8 cellular contexts compared by ENCODE assay signal in the genomic region with DNA sequence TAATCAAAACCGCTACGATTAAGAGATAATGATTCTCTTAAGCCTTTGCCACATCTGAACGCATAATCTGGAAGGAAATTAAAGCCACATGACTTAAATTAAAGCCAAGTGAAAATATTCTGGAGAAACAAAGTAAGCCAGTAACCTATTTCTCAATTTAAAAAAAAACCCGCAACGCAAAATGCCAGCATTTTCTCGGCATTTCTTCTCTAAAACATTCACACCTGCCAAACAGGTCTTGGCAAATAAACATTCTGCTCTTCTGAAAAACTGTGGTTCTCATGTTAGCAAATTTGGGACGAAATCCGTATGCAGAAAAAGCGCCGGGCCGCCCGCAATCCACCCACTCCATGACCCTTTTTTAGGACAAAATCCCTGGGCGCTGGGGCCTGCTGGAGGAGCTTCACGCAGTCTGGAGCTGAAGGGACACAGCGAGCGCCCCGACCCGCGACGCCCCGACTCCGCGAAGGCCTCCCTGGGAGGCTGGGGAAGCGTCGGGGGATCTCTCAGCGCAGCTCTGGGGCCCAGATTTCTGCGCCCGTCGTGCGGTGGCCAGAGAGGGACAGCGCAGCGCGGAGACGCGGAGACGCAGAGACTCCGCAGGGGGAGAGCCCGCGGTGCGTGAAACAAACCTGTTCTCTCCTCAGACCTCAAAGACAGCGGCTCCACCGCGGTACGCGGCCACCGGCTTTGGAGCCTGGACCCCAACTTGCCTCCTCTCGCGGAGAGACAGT. TPM values are rescaled to one million over a fixed set of nuclear protein-coding genes. Genes with fewer than 3 reads are reported as not detected.
A peak's percentile ranks its signal among the peaks of the same experiment; 100 is the strongest.
DNase-seq lines count a peak whose midpoint lies in the region; ATAC-seq, FAIRE-seq and TF ChIP-seq lines count a peak whose summit lies in the region.

No MANE protein-coding gene starts in this region.

- H3K23ac ChIP-seq in mesendoderm (ENCODE audit: low read length) = no peak overlapping the region

- H3K36me3 ChIP-seq in mesendoderm (ENCODE audit: control insufficient read depth, insufficient read depth, low read length) (peaks cover 6% of the 10 kb centered on the region), upper lobe of right lung (peaks cover 34% of the 10 kb centered on the region)

- H2BK15ac ChIP-seq in mesendoderm (replicated peaks; ENCODE audit: low read depth) = no peak overlapping the region

- H3K27me3 ChIP-seq in mesendoderm (ENCODE audit: insufficient read depth, low read length, poor library complexity) (no peaks in the 10 kb centered on the region), upper lobe of right lung (no peaks in the 10 kb centered on the region)

- H3K4ac ChIP-seq in mesendoderm (ENCODE audit: low read depth, low read length) = no peak overlapping the region

- H4K8ac ChIP-seq in mesendoderm (ENCODE audit: low read depth, low read length) = no peak overlapping the region

- H3K4me1 ChIP-seq in mesendoderm (ENCODE audit: control insufficient read depth, low read depth, low read length) (peaks cover 2% of the 10 kb centered on the region), upper lobe of right lung (peaks cover 31% of the 10 kb centered on the region)

- intact Hi-C loops in upper lobe of right lung (cut with DNase I) = no loop called here

- H3K27ac Mint-ChIP-seq in IgD-negative memory B cell (peak overlapping the region; percentile 99), chondrocyte (ENCODE audit: unreplicated experiment) (peak overlapping the region; percentile 80)

- H3K4me3 ChIP-seq in GM12864 (ENCODE audit: low read depth, low read length) = peak overlapping the region; percentile 62
- peak overlapping the region; percentile 80 for H3K4me3 ChIP-seq in mesendoderm (ENCODE audit: low read length)
- peak overlapping the region; percentile 94 for H3K4me3 ChIP-seq in upper lobe of right lung

- peak overlapping the region; percentile 99 for H3K4me3 Mint-ChIP-seq in IgD-negative memory B cell
- peak overlapping the region; percentile 99 for H3K4me3 Mint-ChIP-seq in chondrocyte (ENCODE audit: unreplicated experiment)

- H3K36me3 Mint-ChIP-seq in IgD-negative memory B cell (peaks cover 4% of the 10 kb centered on the region), chondrocyte (ENCODE audit: low read depth) (peaks cover 26% of the 10 kb centered on the region)

- H2BK5ac ChIP-seq in mesendoderm (ENCODE audit: low read length) = no peak overlapping the region

- H3K27ac ChIP-seq in mesendoderm (ENCODE audit: low read depth, low read length) (peak overlapping the region; percentile 14), upper lobe of right lung (peak overlapping the region; percentile 93)

- no peak overlapping the region for H2AK5ac ChIP-seq in mesendoderm (ENCODE audit: low read length)

- ATAC-seq in GM21717 (IDR thresholded peaks at IDR 0.05; ENCODE audit: unreplicated experiment) = peak; percentile 41
- peak; percentile 66 for ATAC-seq in upper lobe of right lung

- FAIRE-seq in H54 (lab: Jason Lieb, UNC) = no peak

- peak overlapping the region; percentile 94 for H3K56ac ChIP-seq in mesendoderm (ENCODE audit: low read length)

- H3K4me1 Mint-ChIP-seq in IgD-negative memory B cell (peaks cover 25 to 51% (median 42%) of the 10 kb centered on the region in 3 donors), chondrocyte (ENCODE audit: low read depth) (peaks cover 56% of the 10 kb centered on the region)

- H3K27me3 Mint-ChIP-seq in IgD-negative memory B cell (peaks cover 2% of the 10 kb centered on the region), chondrocyte (ENCODE audit: low read depth) (no peaks in the 10 kb centered on the region)

- no peak for TF ChIP-seq POLR2A in H54 (IDR thresholded peaks at IDR 0.05; ENCODE audit: low read depth, low read length)

- peak overlapping the region; percentile 70 for H3K4me2 ChIP-seq in mesendoderm (ENCODE audit: low read length)

- no peak for DNase-seq in GM12864 (ENCODE audit: low read depth)
- no peak for DNase-seq in chondrocyte (ENCODE audit: low spot score)
- DNase-seq in mesendoderm = no peak
- DNase-seq in upper lobe of right lung = no peak
- DNase-seq in H54 (ENCODE audit: insufficient read length, low spot score) = no peak
- DNase-seq in stimulated activated CD4-positive, alpha-beta T cell treated with anti-CD3 and anti-CD28 coated beads, Interleukin-1b, Interleukin-23, amount 100 ng/mL, for 48 hours = no peak

- H3K18ac ChIP-seq in mesendoderm (ENCODE audit: low read length) = peak overlapping the region; percentile 45

- H3K9me3 Mint-ChIP-seq in IgD-negative memory B cell = no peaks in the 10 kb centered on the region
- H3K9me3 Mint-ChIP-seq in chondrocyte (ENCODE audit: low read depth) = no peaks in the 10 kb centered on the region

- H3K79me1 ChIP-seq in mesendoderm (ENCODE audit: low read length) = peaks cover 6% of the 10 kb centered on the region

- no peaks in the 10 kb centered on the region for H3K9me3 ChIP-seq in upper lobe of right lung

- no peak overlapping the region for H2BK120ac ChIP-seq in mesendoderm (ENCODE audit: low read depth, low read length)

- H3K9ac ChIP-seq in mesendoderm (ENCODE audit: low read length) = peak overlapping the region; percentile 91

- H4K5ac ChIP-seq in mesendoderm (ENCODE audit: low read length) = no peak overlapping the region

- WGBS in mesendoderm (ENCODE audit: extremely low coverage, insufficient coverage, low lambda C conversion rate) = no CpG with 5 or more reads among the region's 48 CpGs

- TF ChIP-seq CTCF in GM12864 (IDR thresholded peaks at IDR 0.05; ENCODE audit: low read depth, low read length, missing control alignments) (no peak), chondrocyte (IDR thresholded peaks at IDR 0.05) (no peak), upper lobe of right lung (IDR thresholded peaks at IDR 0.05) (no peak)

- H3K79me2 ChIP-seq in mesendoderm (ENCODE audit: control insufficient read depth, insufficient read depth, low read length) = peaks cover 28% of the 10 kb centered on the region

RNA-seq across cellular contexts. Expression of gene NKIRAS1, which starts 0.5 kb away (rescaled TPM):
- polyA plus RNA-seq in IgD-negative memory B cell = 2.8 TPM
- 13.2 to 15.5 TPM (median 13.6 TPM) in 3 replicates for total RNA-seq in chondrocyte
- 3.7 TPM for polyA plus RNA-seq in mesendoderm (2013, experiment 1 of 2)
- 3.5 TPM for polyA plus RNA-seq in mesendoderm (2013, experiment 2 of 2)
- total RNA-seq in upper lobe of right lung = 8.4 TPM

RNA-seq across cellular contexts. Expression of gene RPL15, which starts 0.6 kb away (rescaled TPM):
- polyA plus RNA-seq in IgD-negative memory B cell = 4,864 TPM
- total RNA-seq in chondrocyte (1,295 to 1,411 TPM (median 1,362 TPM) in 3 replicates), upper lobe of right lung (1,404 TPM)
- polyA plus RNA-seq in mesendoderm (2013, experiment 1 of 2) = 3,038 TPM
- 2,986 TPM for polyA plus RNA-seq in mesendoderm (2013, experiment 2 of 2)

RNA-seq across cellular contexts. Expression of gene NR1D2, which starts 28.8 kb away (rescaled TPM):
- polyA plus RNA-seq in IgD-negative memory B cell = 27.3 TPM
- 14.7 to 19.8 TPM (median 19.6 TPM) in 3 replicates for total RNA-seq in chondrocyte
- polyA plus RNA-seq in mesendoderm (2013, experiment 1 of 2) = 6.5 TPM
- polyA plus RNA-seq in mesendoderm (2013, experiment 2 of 2) = 6.5 TPM
- 62.1 TPM for total RNA-seq in upper lobe of right lung
